ENCODE assay signal across 8 cellular contexts in genomic region chr7:64902461-64902805, GRCh38. TPM values are rescaled to one million over a fixed set of nuclear protein-coding genes. Genes with fewer than 3 reads are reported as not detected.
DNase-seq lines count a peak whose midpoint lies in the region; ATAC-seq and TF ChIP-seq lines count a peak whose summit lies in the region.
"Not testable (repeated sequence)": the region's sequence is repeated elsewhere in the genome, so short reads cannot be mapped to it uniquely, and the experiment has no call there.

No MANE protein-coding gene starts in this region.

- peaks cover 12% of the 10 kb centered on the region for H3K36me3 Mint-ChIP-seq in activated T-helper 1 cell treated with anti-CD3 and anti-CD28 coated beads, Interleukin-12 subunit alpha, Interleukin-12 subunit beta, Interleukin-2, Interleukin-4 antibody, amounts not matched to agents 30 ng/mL and 10 ng/mL and 1 ng/mL, durations not matched to agents 14 hours and 24 hours and 36 hours (ENCODE audit: low read depth)
- peaks cover 24% of the 10 kb centered on the region for H3K36me3 Mint-ChIP-seq in nephron (ENCODE audit: low read depth)
- not testable (repeated sequence) for H3K36me3 Mint-ChIP-seq in stimulated activated memory B cell treated with anti-CD40 and anti-IgM and Interleukin-4, amounts not matched to agents 10 μg/mL and 1 μg/mL and 100 μg/mL, for 72 hours

- H3K36me3 ChIP-seq in RWPE2 (ENCODE audit: low read depth); duodenal mucosa (ENCODE audit: control insufficient read depth in 1 of 2, insufficient read depth in 2 of 2, low read length in 2 of 2); iPS-15b (ENCODE audit: control insufficient read depth, insufficient read depth, low read length): not testable (repeated sequence)

- not testable (repeated sequence) for H3K27me3 ChIP-seq in RWPE2 (ENCODE audit: insufficient read depth, poor library complexity, severe bottlenecking); duodenal mucosa (ENCODE audit: control insufficient read depth in 1 of 2, insufficient read depth in 2 of 2, low read length in 2 of 2); iPS-15b (ENCODE audit: control insufficient read depth, insufficient read depth, low read length)

- peak overlapping the region in 1 of 2 donors; percentile 82 for H3K9ac ChIP-seq in duodenal mucosa (ENCODE audit: low read depth in 1 of 2, low read length in 2 of 2)
- peak overlapping the region; percentile 24 for H3K9ac ChIP-seq in iPS-15b (ENCODE audit: low read depth, low read length)

- peaks cover 22% of the 10 kb centered on the region for H3K4me1 Mint-ChIP-seq in activated T-helper 1 cell treated with anti-CD3 and anti-CD28 coated beads, Interleukin-12 subunit alpha, Interleukin-12 subunit beta, Interleukin-2, Interleukin-4 antibody, amounts not matched to agents 30 ng/mL and 10 ng/mL and 1 ng/mL, durations not matched to agents 14 hours and 24 hours and 36 hours (ENCODE audit: low read depth)
- peaks cover 19% of the 10 kb centered on the region for H3K4me1 Mint-ChIP-seq in nephron
- H3K4me1 Mint-ChIP-seq in stimulated activated memory B cell treated with anti-CD40 and anti-IgM and Interleukin-4, amounts not matched to agents 10 μg/mL and 1 μg/mL and 100 μg/mL, for 72 hours: peaks cover 45% of the 10 kb centered on the region

- ATAC-seq in RWPE2 (ENCODE audit: low read depth); stimulated activated memory B cell treated with anti-CD40 and anti-IgM and Interleukin-4, amounts not matched to agents 10 μg/mL and 1 μg/mL and 100 μg/mL, for 72 hours: not testable (repeated sequence)

- peak overlapping the region; percentile 89 for H3K4me3 ChIP-seq in AG10803 (ENCODE audit: low read length)
- H3K4me3 ChIP-seq in HFF-Myc (replicated peaks; ENCODE audit: low read depth, low read length): peak overlapping the region; percentile 83
- H3K4me3 ChIP-seq in RWPE2 (ENCODE audit: severe bottlenecking): peak overlapping the region; percentile 80
- peak overlapping the region; percentile 93 to 94 for H3K4me3 ChIP-seq in duodenal mucosa (ENCODE audit: low read depth in 1 of 2, low read length in 2 of 2)
- H3K4me3 ChIP-seq in iPS-15b (ENCODE audit: low read depth, low read length): peak overlapping the region; percentile 95

- not testable (repeated sequence) for H3K9me3 ChIP-seq in RWPE2 (ENCODE audit: severe bottlenecking); duodenal mucosa (ENCODE audit: control insufficient read depth in 1 of 2, low read length in 2 of 2); iPS-15b (ENCODE audit: control insufficient read depth, insufficient read depth, low read length)

- intact Hi-C loops in activated T-helper 1 cell treated with anti-CD3 and anti-CD28 coated beads, Interleukin-12 subunit alpha, Interleukin-12 subunit beta, Interleukin-2, Interleukin-4 antibody, amounts not matched to agents 30 ng/mL and 10 ng/mL and 1 ng/mL, durations not matched to agents 14 hours and 24 hours and 36 hours (cut with micrococcal nuclease): loop anchor here (2.0 kb wide), 2 partner anchors 236 to 590 kb away; partner anchors contain the start of genes ZNF107 and ZNF736

- not testable (repeated sequence) for TF ChIP-seq CTCF in AG10803 (conservative IDR thresholded peaks at IDR 0.05; ENCODE audit: low read length); HFF-Myc (IDR thresholded peaks at IDR 0.05; ENCODE audit: low read depth, low read length, missing control alignments); RWPE2 (IDR thresholded peaks at IDR 0.05; ENCODE audit: poor library complexity, severe bottlenecking); nephron (IDR thresholded peaks at IDR 0.05; ENCODE audit: unreplicated experiment in 3 of 3)

- H3K4me3 Mint-ChIP-seq in activated T-helper 1 cell treated with anti-CD3 and anti-CD28 coated beads, Interleukin-12 subunit alpha, Interleukin-12 subunit beta, Interleukin-2, Interleukin-4 antibody, amounts not matched to agents 30 ng/mL and 10 ng/mL and 1 ng/mL, durations not matched to agents 14 hours and 24 hours and 36 hours: peak overlapping the region; percentile 98
- H3K4me3 Mint-ChIP-seq in nephron: peak overlapping the region; percentile 75 to 99 (median 98)
- peak overlapping the region; percentile 94 for H3K4me3 Mint-ChIP-seq in stimulated activated memory B cell treated with anti-CD40 and anti-IgM and Interleukin-4, amounts not matched to agents 10 μg/mL and 1 μg/mL and 100 μg/mL, for 72 hours

- H3K27ac Mint-ChIP-seq in activated T-helper 1 cell treated with anti-CD3 and anti-CD28 coated beads, Interleukin-12 subunit alpha, Interleukin-12 subunit beta, Interleukin-2, Interleukin-4 antibody, amounts not matched to agents 30 ng/mL and 10 ng/mL and 1 ng/mL, durations not matched to agents 14 hours and 24 hours and 36 hours: peak overlapping the region; percentile 22
- peak overlapping the region in 1 of 3 experiments; percentile 63 for H3K27ac Mint-ChIP-seq in nephron
- H3K27ac Mint-ChIP-seq in stimulated activated memory B cell treated with anti-CD40 and anti-IgM and Interleukin-4, amounts not matched to agents 10 μg/mL and 1 μg/mL and 100 μg/mL, for 72 hours: peak overlapping the region; percentile 92

- not testable (repeated sequence) for H3K27me3 Mint-ChIP-seq in activated T-helper 1 cell treated with anti-CD3 and anti-CD28 coated beads, Interleukin-12 subunit alpha, Interleukin-12 subunit beta, Interleukin-2, Interleukin-4 antibody, amounts not matched to agents 30 ng/mL and 10 ng/mL and 1 ng/mL, durations not matched to agents 14 hours and 24 hours and 36 hours (ENCODE audit: insufficient read depth); nephron (ENCODE audit: low read depth); stimulated activated memory B cell treated with anti-CD40 and anti-IgM and Interleukin-4, amounts not matched to agents 10 μg/mL and 1 μg/mL and 100 μg/mL, for 72 hours

- H3K27ac ChIP-seq in RWPE2 (ENCODE audit: poor library complexity, severe bottlenecking); duodenal mucosa (ENCODE audit: low read depth, low read length): not testable (repeated sequence)

- not testable (repeated sequence) for DNase-seq in AG10803 (ENCODE audit: low read depth); HFF-Myc (ENCODE audit: extremely low read depth, low read depth); RWPE2 (ENCODE audit: low spot score); activated T-helper 1 cell treated with anti-CD3 and anti-CD28 coated beads, Interleukin-12 subunit alpha, Interleukin-12 subunit beta, Interleukin-2, Interleukin-4 antibody, amounts not matched to agents 30 ng/mL and 10 ng/mL and 1 ng/mL, durations not matched to agents 14 hours and 24 hours and 36 hours (ENCODE audit: low spot score)

- H3K9me3 Mint-ChIP-seq in activated T-helper 1 cell treated with anti-CD3 and anti-CD28 coated beads, Interleukin-12 subunit alpha, Interleukin-12 subunit beta, Interleukin-2, Interleukin-4 antibody, amounts not matched to agents 30 ng/mL and 10 ng/mL and 1 ng/mL, durations not matched to agents 14 hours and 24 hours and 36 hours: peaks cover 11% of the 10 kb centered on the region
- H3K9me3 Mint-ChIP-seq in nephron; stimulated activated memory B cell treated with anti-CD40 and anti-IgM and Interleukin-4, amounts not matched to agents 10 μg/mL and 1 μg/mL and 100 μg/mL, for 72 hours: not testable (repeated sequence)

- not testable (repeated sequence) for H3K4me1 ChIP-seq in RWPE2 (ENCODE audit: insufficient read depth, poor library complexity, severe bottlenecking); duodenal mucosa (ENCODE audit: control insufficient read depth in 1 of 2, insufficient read depth in 2 of 2, low read length in 2 of 2)
- H3K4me1 ChIP-seq in iPS-15b (ENCODE audit: control insufficient read depth, insufficient read depth, low read length): peaks cover 13% of the 10 kb centered on the region

RNA-seq across cellular contexts. Expression of gene ZNF273, which starts 0.6 kb away (rescaled TPM):
- total RNA-seq in activated T-helper 1 cell treated with anti-CD3 and anti-CD28 coated beads, Interleukin-12 subunit alpha, Interleukin-12 subunit beta, Interleukin-2, Interleukin-4 antibody, amounts not matched to agents 30 ng/mL and 10 ng/mL and 1 ng/mL, durations not matched to agents 14 hours and 24 hours and 36 hours: 8.5 and 9.3 TPM in 2 replicates
